Comparison of ENCODE assay signal across 10 cellular contexts in the genomic region with DNA sequence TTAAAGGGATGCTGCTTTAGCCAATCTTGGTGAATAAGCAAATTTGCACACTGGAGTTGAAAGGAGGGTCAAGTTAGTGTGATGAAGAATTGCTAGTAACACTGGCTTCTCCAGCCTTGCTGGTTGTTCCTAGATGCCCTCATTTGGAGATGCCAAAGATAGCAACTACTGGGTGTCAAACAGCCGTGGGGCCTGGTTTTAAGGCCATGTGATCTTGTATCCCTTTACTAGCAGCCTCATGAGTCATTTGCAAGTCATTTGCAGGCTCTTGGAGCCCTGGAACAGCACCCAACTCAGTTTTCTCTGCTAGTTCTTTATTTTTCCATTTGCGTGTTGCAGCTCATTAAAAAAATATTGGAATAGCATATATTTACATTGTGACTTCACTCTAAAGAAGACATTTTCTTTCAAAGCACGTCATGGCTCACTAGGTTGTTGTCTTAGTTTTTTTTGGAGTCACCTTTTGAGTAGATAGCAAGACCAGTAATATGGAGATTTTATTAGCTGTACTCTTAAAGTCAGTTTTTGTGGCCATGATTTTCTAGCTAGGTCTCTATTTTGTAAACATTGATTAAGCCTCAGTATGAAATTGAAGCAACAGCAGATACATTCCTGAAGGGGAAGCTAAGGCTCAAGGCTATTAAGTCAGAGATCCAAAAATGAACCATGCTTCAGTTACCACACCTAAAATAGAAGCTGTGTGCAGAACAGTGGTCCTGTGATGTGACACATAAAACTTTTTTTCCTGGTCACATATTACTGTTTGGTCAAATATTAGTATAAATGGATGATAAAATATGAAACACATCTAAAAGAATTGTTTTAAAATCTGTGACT. TPM values are rescaled to one million over a fixed set of nuclear protein-coding genes. Genes with fewer than 3 reads are reported as not detected.
DNase-seq lines count a peak whose midpoint lies in the region; ATAC-seq and TF ChIP-seq lines count a peak whose summit lies in the region.
"Had no signal": no experiment of that assay in that cellular context is flagged by ENCODE, and none has a peak within 500 bp of the region (broad histone marks: within the 10 kb centered on the region; RNA-seq: fewer than 3 reads in every experiment).

No MANE protein-coding gene starts in this region.

- intact Hi-C loops in HCT116 (cut with micrococcal nuclease), result loop anchor here (1.0 kb wide), 1 partner anchor 416 kb away; no protein-coding TSS in a partner anchor
- intact Hi-C loops in left cardiac atrium (cut with DNase I), result no loop called here

- CTCF ChIA-PET in HCT116 (lab: Charles Lee), result interaction anchor here (0.8 kb wide), 1 partner anchor 741 kb away, joined by 4 read pairs; no protein-coding TSS in a partner anchor

- H3K27me3 ChIP-seq in HCT116 (ENCODE audit: insufficient read depth, low read length), result no peaks in the 10 kb centered on the region

- no peak overlapping the region for H2AFZ ChIP-seq in HCT116 (ENCODE audit: low read depth, low read length, poor library complexity, severe bottlenecking)

- H3K4me2 ChIP-seq in HCT116 (ENCODE audit: low read length), result peak overlapping the region; percentile 41

- ATAC-seq in HCT116, result peak; percentile 62
- peak; percentile 78 to 82 for ATAC-seq in left cardiac atrium
- no peak for ATAC-seq in HG02973 (IDR thresholded peaks at IDR 0.05; ENCODE audit: unreplicated experiment)
- no peak for ATAC-seq in HG03520 (IDR thresholded peaks at IDR 0.05; ENCODE audit: unreplicated experiment)

- H3K27ac ChIP-seq in HCT116 (ENCODE audit: low read depth, low read length), result no peak overlapping the region
- H3K27ac ChIP-seq in VCaP, result peak overlapping the region; percentile 8

- RAD21 ChIA-PET in HCT116 (lab: Charles Lee; ENCODE audit: low non-redundant PET in 1 of 2, low total read pairs in 2 of 2, uncharacterized antibody in 2 of 2, unreplicated experiment in 2 of 2), result no interaction called here

- no peaks in the 10 kb centered on the region for H3K9me2 ChIP-seq in HCT116 (ENCODE audit: insufficient read depth)

- H3K9me3 ChIP-seq in HCT116 (ENCODE audit: control insufficient read depth in 1 of 2, insufficient read depth in 1 of 2, low read depth in 1 of 2, low read length in 2 of 2), result no peaks in the 10 kb centered on the region

- POLR2A ChIA-PET in HCT116 (lab: Charles Lee), result interaction anchor here (3.7 kb wide), 1 partner anchor 31 kb away, joined by 18 read pairs; a partner anchor contains a TSS

- no peak for TF ChIP-seq POLR2A in HCT116 (IDR thresholded peaks at IDR 0.05; ENCODE audit: borderline replicate concordance, extremely low read depth, insufficient read depth, insufficient read length)

- peak; percentile 50 for DNase-seq in HCT116 (ENCODE audit: low read depth, low spot score)
- peak; percentile 47 for DNase-seq in left cardiac atrium
- peak; percentile 97 for DNase-seq in stromal cell of bone marrow (ENCODE audit: low read depth)
- DNase-seq in GM19238 (ENCODE audit: insufficient read length, low spot score), result no peak
- no peak for DNase-seq in NCI-H1436 treated with DMSO at 0.1 percent for 48 hours (lab: John Stamatoyannopoulos, UW)
- DNase-seq: NCI-H446 treated with DMSO at 0.1 percent for 48 hours, posterior cingulate gyrus had no signal

- no TSS peak for BruUV-seq in HCT116 (replicated peaks; lab: Mats Ljungman, UMichigan)

- no peaks in the 10 kb centered on the region for H3K79me2 ChIP-seq in HCT116 (ENCODE audit: insufficient read depth, low read length)

- H3K4me1 ChIP-seq in HCT116 (ENCODE audit: control insufficient read depth in 1 of 2, insufficient read depth in 2 of 2, low read length in 2 of 2), result peaks cover 29 to 41% of the 10 kb centered on the region in 2 experiments

- no peaks in the 10 kb centered on the region for H4K20me1 ChIP-seq in HCT116 (ENCODE audit: insufficient read depth)

- H3K9ac ChIP-seq in HCT116 (ENCODE audit: low read length), result no peak overlapping the region

- TF ChIP-seq CTCF in HCT116 (IDR thresholded peaks at IDR 0.05 in 2 of 3, conservative IDR thresholded peaks at IDR 0.05 in 1 of 3; ENCODE audit: borderline replicate concordance in 1 of 3, insufficient read depth in 1 of 3, low read depth in 2 of 3, low read length in 2 of 3) (no peak), VCaP (conservative IDR thresholded peaks at IDR 0.05) (no peak)

- H3K4me3 ChIP-seq in HCT116 (replicated peaks in 1 of 2; ENCODE audit: low read depth in 1 of 2, low read length in 2 of 2), result no peak overlapping the region

- no peaks in the 10 kb centered on the region for H3K36me3 ChIP-seq in HCT116 (ENCODE audit: control insufficient read depth in 1 of 2, insufficient read depth in 2 of 2, low read length in 2 of 2)

- no peak for TF ChIP-seq RAD21 in HCT116 (IDR thresholded peaks at IDR 0.05; ENCODE audit: low read depth)

TF ChIP-seq in HCT116, 20 proteins besides CTCF, POLR2A, EP300 and RAD21:
- TF ChIP-seq FOSL1 (IDR thresholded peaks at IDR 0.05; ENCODE audit: low read depth), result peak; percentile 75
- TF ChIP-seq ELF1 (IDR thresholded peaks at IDR 0.05; ENCODE audit: borderline replicate concordance, low read depth), result no peak
- TF ChIP-seq, protein P1, sequence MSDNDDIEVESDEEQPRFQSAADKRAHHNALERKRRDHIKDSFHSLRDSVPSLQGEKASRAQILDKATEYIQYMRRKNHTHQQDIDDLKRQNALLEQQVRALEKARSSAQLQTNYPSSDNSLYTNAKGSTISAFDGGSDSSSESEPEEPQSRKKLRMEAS (IDR thresholded peaks at IDR 0.05), result peak; percentile 94
- peak; percentile 89 for TF ChIP-seq SRF (IDR thresholded peaks at IDR 0.05; ENCODE audit: low read depth)
- TF ChIP-seq SIN3A (IDR thresholded peaks at IDR 0.05; ENCODE audit: low read depth), result 0 out of 2 replicates have a peak, but pooled peaks have one; percentile 39
- peak; percentile 72 for TF ChIP-seq JUND (IDR thresholded peaks at IDR 0.05)
- peak; percentile 84 for TF ChIP-seq CBX3 (IDR thresholded peaks at IDR 0.05; ENCODE audit: low read depth)
- TF ChIP-seq EZH2phosphoT487 (IDR thresholded peaks at IDR 0.05; ENCODE audit: borderline replicate concordance), result no peak
- TF ChIP-seq SP1 (IDR thresholded peaks at IDR 0.05; ENCODE audit: low read depth), result peak; percentile 58; the same call in 1 of the 2 replicates
TF ChIP-seq in HCT116: peak in this region for 7.

RNA-seq across cellular contexts. Expression of a gene that starts 1.3 kb away (rescaled TPM):
- total RNA-seq in HCT116 (2021; ENCODE audit: unreplicated experiment) (1.6 TPM), left cardiac atrium (1 to 10 TPM in 1 of 2 donors, under 1 TPM in 1; 0.84 to 1.3 TPM)
- 0.25 and 0.26 TPM in 2 replicates for polyA plus RNA-seq in HCT116 (2012)

RNA-seq across cellular contexts. Expression of a gene that starts 31.8 kb away (rescaled TPM):
- total RNA-seq in HCT116 (2021; ENCODE audit: unreplicated experiment) (43.6 TPM), left cardiac atrium (10 to 100 TPM; 22.2 to 42.2 TPM)
- 17.2 and 26.3 TPM in 2 replicates for polyA plus RNA-seq in HCT116 (2012)

Comparison
In these comparisons a context has a peak if more than half of its experiments do, and no peak if none do; other contexts are left out.
1. ATAC-seq: peak in HCT116 (single experiment) and left cardiac atrium (2 of 2); none in HG02973 (single experiment) and HG03520 (single experiment).
2. DNase-seq: peak in HCT116 (single experiment), left cardiac atrium (single experiment) and stromal cell of bone marrow (single experiment); none in GM19238 (single experiment) and NCI-H1436 treated with DMSO at 0.1 percent for 48 hours (single experiment).